ENCODE assay signal across 21 cellular contexts in the genomic region with DNA sequence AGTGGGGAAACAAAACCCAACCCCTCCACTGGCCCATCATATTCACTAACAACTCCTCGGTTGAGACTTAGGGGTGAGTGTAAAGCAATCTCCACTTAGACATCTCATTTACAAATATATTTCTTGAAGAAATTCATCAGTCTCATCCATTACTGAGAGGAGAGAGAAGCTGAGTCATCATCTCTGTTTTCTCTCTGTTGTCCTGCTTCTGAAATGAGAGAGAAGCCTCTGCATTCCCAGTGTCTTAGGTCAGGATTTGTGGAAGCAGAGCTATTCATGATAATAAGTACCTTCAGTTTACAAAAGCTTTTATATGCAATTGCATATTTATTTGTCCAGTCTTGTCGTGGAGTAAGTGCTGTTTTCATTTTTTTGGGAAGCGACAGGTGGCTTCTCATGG. TPM values are rescaled to one million over a fixed set of nuclear protein-coding genes. Genes with fewer than 3 reads are reported as not detected.
"Had no signal": no experiment of that assay in that cellular context is flagged by ENCODE, and none has a peak within 500 bp of the region (broad histone marks: within the 10 kb centered on the region; RNA-seq: fewer than 3 reads in every experiment).

No MANE protein-coding gene starts in this region.

- H3K27me3 ChIP-seq: stomach, testis, upper lobe of left lung had no signal

- ATAC-seq: activated T-cell treated with anti-CD3 and anti-CD28 coated beads, Interleukin-2, amount 50 U/mL, for 72 hours; esophagus mucosa; left colon; lower lobe of right lung; psoas muscle; sciatic nerve had no signal

- H3K9me3 ChIP-seq: lower lobe of right lung, psoas muscle, stomach, testis, upper lobe of left lung had no signal

- H3K4me1 ChIP-seq: lower lobe of right lung, psoas muscle, stomach, testis, upper lobe of left lung had no signal

- FAIRE-seq: bronchial epithelial cell, endometrium had no signal

- H3K4me3 ChIP-seq: lower lobe of right lung, psoas muscle, stomach, testis, upper lobe of left lung had no signal

- DNase-seq: activated CD4-positive, alpha-beta T cell treated with anti-CD3 and anti-CD28 coated beads, Interleukin-2, amount 10 ng/mL, durations not matched to agents 7 days and 5 days; activated CD4-positive, CD25-positive, alpha-beta regulatory T cell; activated CD8-positive, alpha-beta memory T cell treated with anti-CD3 and anti-CD28 coated beads, Interleukin-2, amount 50 U/mL, for 48 hours; activated naive CD8-positive, alpha-beta T cell treated with anti-CD3 and anti-CD28 coated beads for 36 hours; activated T-cell treated with anti-CD3 and anti-CD28 coated beads, Interleukin-2, amount 50 U/mL, for 72 hours; anterior cingulate cortex; left colon; lower lobe of right lung; midbrain; psoas muscle; stimulated activated CD4-positive, alpha-beta T cell treated with anti-CD3 and anti-CD28 coated beads, Interleukin-12 subunit alpha, Interleukin-12 subunit beta, amount 100 ng/mL, for 4 hours; stimulated activated CD4-positive, alpha-beta T cell treated with anti-CD3 and anti-CD28 coated beads, Interleukin-2, amount 100 ng/mL, for 24 hours; stomach; testis; upper lobe of left lung had no signal

- H3K36me3 ChIP-seq: lower lobe of right lung, stomach, upper lobe of left lung had no signal

- H3K27ac ChIP-seq: lower lobe of right lung, psoas muscle, stomach, testis, upper lobe of left lung had no signal

RNA-seq across cellular contexts. Expression of a gene that starts 0.9 kb away (rescaled TPM):
- total RNA-seq: activated CD4-positive, alpha-beta T cell treated with anti-CD3 and anti-CD28 coated beads, Interleukin-2, amount 10 ng/mL, durations not matched to agents 7 days and 5 days; activated naive CD8-positive, alpha-beta T cell treated with anti-CD3 and anti-CD28 coated beads for 36 hours; activated T-cell treated with anti-CD3 and anti-CD28 coated beads, Interleukin-2, amount 50 U/mL, for 72 hours; bronchial epithelial cell; esophagus mucosa; neural crest cell; osteocyte; psoas muscle; sciatic nerve had no signal
- polyA plus RNA-seq: stomach had no signal

RNA-seq across cellular contexts. Expression of a gene that starts 47.3 kb away (rescaled TPM):
- total RNA-seq: activated CD4-positive, alpha-beta T cell treated with anti-CD3 and anti-CD28 coated beads, Interleukin-2, amount 10 ng/mL, durations not matched to agents 7 days and 5 days; activated naive CD8-positive, alpha-beta T cell treated with anti-CD3 and anti-CD28 coated beads for 36 hours; activated T-cell treated with anti-CD3 and anti-CD28 coated beads, Interleukin-2, amount 50 U/mL, for 72 hours; bronchial epithelial cell; esophagus mucosa; left colon; neural crest cell; osteocyte; psoas muscle; sciatic nerve; testis had no signal
- polyA plus RNA-seq: psoas muscle, stomach had no signal

RNA-seq across cellular contexts. Expression of a gene that starts 58.9 kb away (rescaled TPM):
- total RNA-seq: activated CD4-positive, alpha-beta T cell treated with anti-CD3 and anti-CD28 coated beads, Interleukin-2, amount 10 ng/mL, durations not matched to agents 7 days and 5 days; activated naive CD8-positive, alpha-beta T cell treated with anti-CD3 and anti-CD28 coated beads for 36 hours; activated T-cell treated with anti-CD3 and anti-CD28 coated beads, Interleukin-2, amount 50 U/mL, for 72 hours; bronchial epithelial cell; osteocyte had no signal
